10 cellular contexts compared by ENCODE assay signal in the genomic region with DNA sequence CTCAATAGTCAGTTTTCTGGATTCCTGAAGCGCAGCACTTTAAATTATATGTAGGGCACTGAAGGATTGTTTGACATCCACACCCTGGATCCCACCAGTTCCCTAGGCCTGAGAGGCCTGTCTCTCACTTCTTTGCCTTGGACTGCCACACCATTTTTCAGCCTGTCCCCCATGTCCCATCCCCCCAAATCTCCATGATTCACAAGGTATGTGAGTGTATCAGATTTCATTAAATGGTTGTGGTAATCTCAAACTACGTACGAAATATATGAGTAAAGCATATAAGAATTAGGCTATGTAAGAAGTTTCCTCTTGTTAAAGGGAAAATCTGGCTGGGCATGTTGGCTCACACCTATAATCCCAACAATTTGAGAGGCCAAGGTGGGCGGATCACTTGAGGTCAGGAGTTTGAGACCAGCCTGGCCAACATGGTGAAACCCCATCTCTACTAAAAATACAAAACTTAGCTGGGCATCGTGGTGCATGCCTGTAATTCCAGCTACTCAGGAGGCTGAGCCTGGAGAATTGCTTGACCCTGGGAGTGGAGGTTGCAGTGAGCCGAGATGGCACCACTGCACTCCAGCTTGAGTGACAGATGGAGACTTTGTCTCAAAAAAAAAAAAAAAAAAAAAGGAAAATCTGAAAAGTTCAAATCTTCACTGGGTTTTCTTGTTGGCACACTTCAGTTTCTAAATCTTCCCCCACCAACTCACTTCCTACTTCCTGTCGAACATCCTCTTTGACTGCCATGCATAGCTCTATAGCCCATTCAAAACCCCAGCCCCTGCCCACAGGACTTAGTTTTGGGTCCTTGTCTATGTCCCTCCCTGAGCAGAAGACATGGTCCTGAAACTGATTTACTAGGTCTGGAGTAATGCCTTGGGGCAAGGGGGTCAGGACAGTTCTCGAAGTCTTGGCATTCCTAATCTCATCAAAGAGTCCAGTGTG. TPM values are rescaled to one million over a fixed set of nuclear protein-coding genes. Genes with fewer than 3 reads are reported as not detected.
DNase-seq lines count a peak whose midpoint lies in the region; ATAC-seq, FAIRE-seq and TF ChIP-seq lines count a peak whose summit lies in the region.
"Had no signal": no experiment of that assay in that cellular context is flagged by ENCODE, and none has a peak within 500 bp of the region (broad histone marks: within the 10 kb centered on the region; RNA-seq: fewer than 3 reads in every experiment).

No MANE protein-coding gene starts in this region.

- no peaks in the 10 kb centered on the region for H3K9me3 Mint-ChIP-seq in activated T-helper 17 cell treated with anti-CD3 and anti-CD28 coated beads, Interleukin-2, amount 50 U/mL, for 72 hours
- H3K9me3 Mint-ChIP-seq: immature natural killer cell had no signal

- H3K4me2 ChIP-seq in mesenchymal stem cell (ENCODE audit: low read length, poor library complexity, severe bottlenecking): no peak overlapping the region

- H2AFZ ChIP-seq in mesenchymal stem cell (ENCODE audit: low read depth, low read length): no peak overlapping the region

- no peak overlapping the region for H4K8ac ChIP-seq in mesenchymal stem cell (ENCODE audit: low read length)

- DNase-seq in AG10803 (ENCODE audit: low read depth) (peak; percentile 20), HPDE6-E6E7 (ENCODE audit: extremely low spot score) (peak; percentile 88), mesenchymal stem cell (peak; percentile 41), SW480 (ENCODE audit: low spot score) (no peak), H54 (ENCODE audit: insufficient read length, low spot score) (no peak)
- no peak for DNase-seq in effector CD8-positive, alpha-beta T cell (lab: John Stamatoyannopoulos, UW)
- DNase-seq: immature natural killer cell, testis had no signal

- WGBS in mesenchymal stem cell: 96% methylated on average over 8 of the region's 8 CpGs

- H3K4me1 ChIP-seq in mesenchymal stem cell (ENCODE audit: control insufficient read depth, insufficient read depth, low read depth, low read length): peaks cover 2% of the 10 kb centered on the region

- H3K9me3 ChIP-seq in mesenchymal stem cell (ENCODE audit: control insufficient read depth, low read length): no peaks in the 10 kb centered on the region
- H3K9me3 ChIP-seq: testis had no signal

- H3K18ac ChIP-seq in mesenchymal stem cell (ENCODE audit: low read depth in 1 of 2, low read length in 2 of 2): peak overlapping the region; percentile 52 to 78

- peak overlapping the region; percentile 2 for H3K4me3 Mint-ChIP-seq in activated T-helper 17 cell treated with anti-CD3 and anti-CD28 coated beads, Interleukin-2, amount 50 U/mL, for 72 hours
- H3K4me3 Mint-ChIP-seq: immature natural killer cell had no signal

- TF ChIP-seq CTCF in AG10803 (conservative IDR thresholded peaks at IDR 0.05; ENCODE audit: low read length): no peak

- H3K4ac ChIP-seq in mesenchymal stem cell (ENCODE audit: low read depth in 1 of 2, low read length in 2 of 2): peak overlapping the region; percentile 46 to 58

- H2BK5ac ChIP-seq in mesenchymal stem cell (ENCODE audit: low read depth, low read length, poor library complexity, severe bottlenecking): no peak overlapping the region

- no peak overlapping the region for H3K9ac ChIP-seq in mesenchymal stem cell (ENCODE audit: low read length)

- no peaks in the 10 kb centered on the region for H3K79me1 ChIP-seq in mesenchymal stem cell (replicated peaks; ENCODE audit: low read length, poor library complexity, severe bottlenecking)

- H3K4me1 Mint-ChIP-seq in activated T-helper 17 cell treated with anti-CD3 and anti-CD28 coated beads, Interleukin-2, amount 50 U/mL, for 72 hours: peaks cover 5% of the 10 kb centered on the region

- no peak for ATAC-seq in activated T-helper 17 cell treated with anti-CD3 and anti-CD28 coated beads, Interleukin-2, amount 50 U/mL, for 72 hours (replicated peaks)
- no peak for ATAC-seq in HG03139 (IDR thresholded peaks at IDR 0.05; ENCODE audit: unreplicated experiment)

- no peak for TF ChIP-seq POLR2A in H54 (IDR thresholded peaks at IDR 0.05; ENCODE audit: low read depth, low read length)

- H3K27me3 ChIP-seq in mesenchymal stem cell (ENCODE audit: control insufficient read depth in 1 of 2, insufficient read depth in 1 of 2, low read length in 2 of 2): no peaks in the 10 kb centered on the region
- H3K27me3 ChIP-seq: testis had no signal

- H3K4me3 ChIP-seq in AG10803 (ENCODE audit: low read length): no peak overlapping the region
- H3K4me3 ChIP-seq in mesenchymal stem cell (ENCODE audit: insufficient read depth in 1 of 2, low read depth in 1 of 2, low read length in 2 of 2): no peak overlapping the region
- H3K4me3 ChIP-seq: testis had no signal

- no peak overlapping the region for H3K23ac ChIP-seq in mesenchymal stem cell (ENCODE audit: low read length in 2 of 2)

- peak overlapping the region; percentile 58 for H3K27ac Mint-ChIP-seq in activated T-helper 17 cell treated with anti-CD3 and anti-CD28 coated beads, Interleukin-2, amount 50 U/mL, for 72 hours

- H3K27ac ChIP-seq in mesenchymal stem cell (ENCODE audit: low read length, poor library complexity, severe bottlenecking): no peak overlapping the region
- H3K27ac ChIP-seq: testis had no signal

- peak overlapping the region; percentile 11 to 94 for H2BK12ac ChIP-seq in mesenchymal stem cell (ENCODE audit: low read length in 2 of 2)

- no peaks in the 10 kb centered on the region for H3K27me3 Mint-ChIP-seq in activated T-helper 17 cell treated with anti-CD3 and anti-CD28 coated beads, Interleukin-2, amount 50 U/mL, for 72 hours

- no peak overlapping the region for H2AK5ac ChIP-seq in mesenchymal stem cell (ENCODE audit: low read length, severe bottlenecking)

- no peaks in the 10 kb centered on the region for H3K36me3 ChIP-seq in mesenchymal stem cell (ENCODE audit: control insufficient read depth in 1 of 2, insufficient read depth in 2 of 2, low read depth in 1 of 2, low read length in 2 of 2)

- H2BK120ac ChIP-seq in mesenchymal stem cell (ENCODE audit: low read depth, low read length): peak overlapping the region; percentile 34

- H3K36me3 Mint-ChIP-seq in activated T-helper 17 cell treated with anti-CD3 and anti-CD28 coated beads, Interleukin-2, amount 50 U/mL, for 72 hours (ENCODE audit: low read depth): no peaks in the 10 kb centered on the region
- H3K36me3 Mint-ChIP-seq: immature natural killer cell had no signal

- H3K14ac ChIP-seq in mesenchymal stem cell (ENCODE audit: low read length in 2 of 2): no peak overlapping the region

- H2BK15ac ChIP-seq in mesenchymal stem cell (ENCODE audit: low read depth, poor library complexity, severe bottlenecking): peak overlapping the region; percentile 52

- FAIRE-seq in H54 (lab: Jason Lieb, UNC): no peak

- H4K91ac ChIP-seq in mesenchymal stem cell (ENCODE audit: low read length): no peak overlapping the region

RNA-seq across cellular contexts. Expression of gene GPCPD1, which starts 42.1 kb away (rescaled TPM):
- total RNA-seq in activated T-helper 17 cell treated with anti-CD3 and anti-CD28 coated beads, Interleukin-2, amount 50 U/mL, for 72 hours: 10 to 100 TPM; 15.6 to 29.4 TPM
- polyA plus RNA-seq in mesenchymal stem cell (2013, experiment 1 of 2): 16.4 TPM
- 16.4 TPM for polyA plus RNA-seq in mesenchymal stem cell (2013, experiment 2 of 2)

Comparison
In these comparisons a context has a peak if more than half of its experiments do, and no peak if none do; other contexts are left out.
1. DNase-seq: peak in AG10803 (single experiment), HPDE6-E6E7 (single experiment) and mesenchymal stem cell (single experiment); none in SW480 (single experiment), H54 (single experiment) and effector CD8-positive, alpha-beta T cell (single experiment).